Comparison of ENCODE assay signal across 1 cellular context in genomic region chr17:38693700-38694329, GRCh38.
TF ChIP-seq lines count a peak whose summit lies in the region.

No MANE protein-coding gene starts in this region.

TF ChIP-seq in HepG2, 621 proteins besides CTCF, POLR2A, EP300 and RAD21 (continued from another document and continues in another):
- TF ChIP-seq THAP8 (CRISPR knock-in tag; IDR thresholded peaks at IDR 0.05; ENCODE audit: borderline replicate concordance) (no peak), YEATS4 (CRISPR knock-in tag; IDR thresholded peaks at IDR 0.05; ENCODE audit: borderline replicate concordance) (no peak), TFDP2 (CRISPR knock-in tag; IDR thresholded peaks at IDR 0.05) (no peak), ZNF792 (CRISPR knock-in tag; IDR thresholded peaks at IDR 0.05) (0 out of 2 replicates have a peak, but pooled peaks have one; percentile 23), SIN3B (IDR thresholded peaks at IDR 0.05; ENCODE audit: low read length) (no peak), NCOA2 (CRISPR knock-in tag; IDR thresholded peaks at IDR 0.05) (no peak; the same call in 1 of the 2 replicates), SAP130 (CRISPR knock-in tag; IDR thresholded peaks at IDR 0.05; ENCODE audit: low read depth) (no peak), ZXDC (CRISPR knock-in tag; IDR thresholded peaks at IDR 0.05) (no peak), ZBTB25 (CRISPR knock-in tag; IDR thresholded peaks at IDR 0.05) (no peak), JUNB (CRISPR knock-in tag; IDR thresholded peaks at IDR 0.05; ENCODE audit: borderline replicate concordance) (no peak), CC2D1A (CRISPR knock-in tag; IDR thresholded peaks at IDR 0.05) (no peak), ZIK1 (CRISPR knock-in tag; IDR thresholded peaks at IDR 0.05; ENCODE audit: borderline replicate concordance, low read depth) (no peak), SUZ12 (IDR thresholded peaks at IDR 0.05; ENCODE audit: low read depth, low read length) (no peak), WIZ (CRISPR knock-in tag; IDR thresholded peaks at IDR 0.05) (no peak), ZBTB46 (CRISPR knock-in tag; IDR thresholded peaks at IDR 0.05; ENCODE audit: borderline replicate concordance) (no peak), ATF5 (CRISPR knock-in tag; IDR thresholded peaks at IDR 0.05; ENCODE audit: low read depth) (no peak), MXD4 (CRISPR knock-in tag; IDR thresholded peaks at IDR 0.05) (no peak), HOXA3 (CRISPR knock-in tag; IDR thresholded peaks at IDR 0.05) (peak; percentile 57), ZNF609 (CRISPR knock-in tag; IDR thresholded peaks at IDR 0.05; ENCODE audit: borderline replicate concordance) (peak; percentile 30; the same call in 1 of the 2 replicates), ZNF567 (CRISPR knock-in tag; IDR thresholded peaks at IDR 0.05; ENCODE audit: borderline replicate concordance) (no peak), ZMAT5 (CRISPR knock-in tag; IDR thresholded peaks at IDR 0.05; ENCODE audit: borderline replicate concordance, low read depth) (no peak), SP5 (CRISPR knock-in tag; IDR thresholded peaks at IDR 0.05; ENCODE audit: borderline replicate concordance, low read depth) (peak; percentile 40; the same call in 1 of the 2 replicates), SYNCRIP (IDR thresholded peaks at IDR 0.05; ENCODE audit: insufficient read depth, low read depth, low read length) (no peak), NR2F6 (IDR thresholded peaks at IDR 0.05) (peak; percentile 17), NR2F6 (CRISPR knock-in tag; IDR thresholded peaks at IDR 0.05) (peak; percentile 11; the same call in 1 of the 2 replicates), NFYB (CRISPR knock-in tag; IDR thresholded peaks at IDR 0.05) (no peak; the same call in none of the 2 replicates), CEBPG (CRISPR knock-in tag; IDR thresholded peaks at IDR 0.05) (no peak), ZNF672 (CRISPR knock-in tag; IDR thresholded peaks at IDR 0.05) (no peak), E2F5 (CRISPR knock-in tag; conservative IDR thresholded peaks at IDR 0.05) (no peak), HNF1A (IDR thresholded peaks at IDR 0.05; ENCODE audit: low read depth) (no peak), HNF1A (CRISPR knock-in tag; IDR thresholded peaks at IDR 0.05; ENCODE audit: borderline replicate concordance) (no peak), ZNF563 (CRISPR knock-in tag; IDR thresholded peaks at IDR 0.05) (no peak; the same call in 1 of the 2 replicates), MYPOP (CRISPR knock-in tag; IDR thresholded peaks at IDR 0.05) (no peak), THAP9 (CRISPR knock-in tag; IDR thresholded peaks at IDR 0.05; ENCODE audit: borderline replicate concordance) (no peak)
